22 cellular contexts compared by ENCODE assay signal in the genomic region with DNA sequence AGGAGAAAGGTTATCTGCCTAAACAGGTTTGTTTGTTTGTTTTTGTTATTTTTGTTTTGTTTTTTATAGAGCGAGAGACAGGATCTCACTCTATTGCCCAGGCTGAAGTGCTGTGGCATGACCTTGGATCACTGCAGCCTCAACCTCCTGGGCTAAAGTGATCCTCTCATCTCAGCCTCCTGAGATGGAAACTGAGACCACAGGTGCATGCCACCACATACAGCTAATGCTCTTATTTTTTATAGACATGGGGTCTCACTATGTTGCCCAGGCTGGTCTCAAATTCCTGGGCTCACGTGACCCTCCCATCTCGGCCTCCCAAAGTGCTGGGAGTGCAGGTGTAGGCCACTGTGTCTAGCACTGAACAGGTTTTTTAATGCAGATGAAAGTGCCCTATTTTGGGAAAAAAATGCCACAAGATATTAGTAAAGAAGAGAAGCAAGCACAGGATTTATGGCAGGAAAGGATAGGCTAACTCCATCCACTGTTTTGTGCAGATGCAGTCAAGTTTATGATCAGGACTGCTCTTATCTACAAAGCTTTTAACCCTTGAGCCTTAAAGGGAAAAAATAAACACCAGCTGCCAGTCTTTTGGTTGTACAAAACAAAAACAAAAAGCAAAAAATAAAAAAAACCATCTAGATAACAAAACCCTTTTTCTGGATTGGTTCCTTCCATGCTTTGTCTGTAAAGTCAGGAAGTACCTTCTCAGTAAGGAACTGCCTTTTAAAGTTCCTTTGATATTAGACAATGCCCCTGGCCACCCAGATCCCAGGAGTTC. TPM values are rescaled to one million over a fixed set of nuclear protein-coding genes. Genes with fewer than 3 reads are reported as not detected.
A peak's percentile ranks its signal among the peaks of the same experiment; 100 is the strongest.
DNase-seq lines count a peak whose midpoint lies in the region; ATAC-seq and TF ChIP-seq lines count a peak whose summit lies in the region.
"Had no signal": no experiment of that assay in that cellular context is flagged by ENCODE, and none has a peak within 500 bp of the region (broad histone marks: within the 10 kb centered on the region; RNA-seq: fewer than 3 reads in every experiment).

No MANE protein-coding gene starts in this region.

- BruUV-seq in A673 (replicated peaks; lab: Mats Ljungman, UMichigan) = no TSS peak

- H3K4me1 ChIP-seq in A673 (ENCODE audit: insufficient read depth, low read length, poor library complexity, severe bottlenecking) = peaks cover 55% of the 10 kb centered on the region
- H3K4me1 ChIP-seq in HUES64 (ENCODE audit: insufficient read depth, low read length) = peaks cover 72% of the 10 kb centered on the region
- H3K4me1 ChIP-seq in mucosa of descending colon (ENCODE audit: low read depth) = peaks cover 7% of the 10 kb centered on the region
- H3K4me1 ChIP-seq: prostate gland had no signal

- no peak overlapping the region for H3K4me3 ChIP-seq in A673 (ENCODE audit: low read depth, low read length, poor library complexity, severe bottlenecking)
- H3K4me3 ChIP-seq in HUES64 (ENCODE audit: low read length) = no peak overlapping the region
- no peak overlapping the region for H3K4me3 ChIP-seq in mucosa of descending colon
- H3K4me3 ChIP-seq: GM23248, prostate gland had no signal

- H3K27me3 ChIP-seq in A673 (replicated peaks; ENCODE audit: insufficient read depth, low read depth, low read length, poor library complexity) = no peaks in the 10 kb centered on the region
- H3K27me3 ChIP-seq in HUES64 (ENCODE audit: insufficient read depth, low read length) = no peaks in the 10 kb centered on the region
- H3K27me3 ChIP-seq: brain microvascular endothelial cell had no signal

- intact Hi-C loops in A673 (cut with micrococcal nuclease; ENCODE audit: unreplicated experiment) = no loop called here
- intact Hi-C loops in mucosa of descending colon (cut with DNase I, micrococcal nuclease) = no loop called here

- H3K36me3 ChIP-seq in A673 (ENCODE audit: insufficient read depth, low read length, poor library complexity, severe bottlenecking) (no peaks in the 10 kb centered on the region), HUES64 (ENCODE audit: insufficient read depth, low read length) (no peaks in the 10 kb centered on the region), mucosa of descending colon (ENCODE audit: low read depth) (no peaks in the 10 kb centered on the region)
- H3K36me3 ChIP-seq: brain microvascular endothelial cell, prostate gland had no signal

- DNase-seq in A673 (ENCODE audit: low spot score) (peak; percentile 26), dermis blood vessel endothelial cell (peak; percentile 18), mucosa of descending colon (no peak), GF-D8 (lab: John Stamatoyannopoulos, UW) (no peak), amniotic stem cell (lab: John Stamatoyannopoulos, UW) (no peak), DMS153 treated with DMSO at 0.1 percent for 48 hours (lab: John Stamatoyannopoulos, UW; ENCODE audit: unreplicated experiment) (no peak), A172 (ENCODE audit: low spot score) (no peak)
- DNase-seq: activated B cell treated with CpG ODN at 0.5 μM for 24 hours; activated CD8-positive, alpha-beta T cell treated with anti-CD3 and anti-CD28 coated beads, Interleukin-2, amount 10 ng/mL, durations not matched to agents 7 days and 5 days; activated T-cell treated with anti-CD3 and anti-CD28 coated beads, Interleukin-2, amount 50 U/mL, for 72 hours; brain microvascular endothelial cell; CD4-positive, CD25-positive, alpha-beta regulatory T cell; cortex of kidney; DMS79 treated with DMSO at 0.1 percent for 48 hours; GM23248; KBM-7; naive thymus-derived CD4-positive, alpha-beta T cell; NCI-H1048; NCI-H2029 treated with DMSO at 0.1 percent for 48 hours; SHP77 had no signal

- ATAC-seq in mucosa of descending colon = peak; percentile 46
- ATAC-seq: activated CD8-positive, alpha-beta T cell treated with anti-CD3 and anti-CD28 coated beads, Interleukin-2, amount 10 ng/mL, durations not matched to agents 7 days and 5 days had no signal

- POLR2A ChIA-PET in A673 (lab: Charles Lee; ENCODE audit: low non-redundant PET) = no interaction called here

- no peak overlapping the region for H3K9ac ChIP-seq in HUES64 (ENCODE audit: low read depth, low read length)
- H3K9ac ChIP-seq: GM23248 had no signal

- peak overlapping the region; percentile 21 for H3K27ac ChIP-seq in A673 (ENCODE audit: low read depth, low read length, poor library complexity, severe bottlenecking)
- peak overlapping the region; percentile 67; the same call in 1 of the 2 replicates for H3K27ac ChIP-seq in HUES64 (ENCODE audit: low read depth, low read length)
- H3K27ac ChIP-seq: brain microvascular endothelial cell, GM23248, prostate gland had no signal

- 93% methylated on average over 3 of the region's 3 CpGs for WGBS in HUES64

- H3K9me3 ChIP-seq in A673 (ENCODE audit: low read depth, low read length, poor library complexity, severe bottlenecking) (no peaks in the 10 kb centered on the region), HUES64 (ENCODE audit: insufficient read depth, low read depth, low read length) (no peaks in the 10 kb centered on the region), mucosa of descending colon (no peaks in the 10 kb centered on the region)
- H3K9me3 ChIP-seq: prostate gland had no signal

- TF ChIP-seq CTCF in A673 (conservative IDR thresholded peaks at IDR 0.05; ENCODE audit: low read depth, low read length) (no peak), mucosa of descending colon (IDR thresholded peaks at IDR 0.05) (no peak)

- CTCF ChIA-PET in A673 (lab: Charles Lee) = no interaction called here

RNA-seq across cellular contexts. Expression of a gene that starts 29.4 kb away (rescaled TPM):
- total RNA-seq in A673 (2021) (29.0 and 35.5 TPM in 2 replicates), dermis blood vessel endothelial cell (17.4 and 24.0 TPM in 2 replicates), mucosa of descending colon (10 to 100 TPM; 32.7 to 50.4 (median 39.9) TPM)
- polyA plus RNA-seq in HUES64 (2013, experiment 1 of 2) = 31.3 TPM
- 32.0 TPM for polyA plus RNA-seq in HUES64 (2013, experiment 2 of 2)
- total RNA-seq in A172 (2014; rRNA removed; shearing (Covaris generic)) = 29.1 and 32.7 TPM in 2 replicates

Comparison
In these comparisons a context has a peak if more than half of its experiments do, and no peak if none do; other contexts are left out.
1. DNase-seq: peak in A673 (single experiment) and dermis blood vessel endothelial cell (single experiment); none in mucosa of descending colon (0 of 3), GF-D8 (single experiment), amniotic stem cell (single experiment), DMS153 treated with DMSO at 0.1 percent for 48 hours (single experiment) and A172 (single experiment).